Comparison of ENCODE assay signal across 1 cellular context in genomic region chr16:67892899-67893790, GRCh38.
TF ChIP-seq lines count a peak whose summit lies in the region.

Gene PSKH1 (plus strand): TSS chr16:67893254. CDS start chr16:67908750, 15,496 bp downstream.

TF ChIP-seq in GM23338, 12 proteins besides CTCF, POLR2A, EP300 and RAD21:
- no peak for TF ChIP-seq REST (IDR thresholded peaks at IDR 0.05; ENCODE audit: unreplicated experiment)
- TF ChIP-seq CREB1 (CRISPR knock-in tag; IDR thresholded peaks at IDR 0.05; ENCODE audit: low read depth), result peak; percentile 97
